In the genomic region with DNA sequence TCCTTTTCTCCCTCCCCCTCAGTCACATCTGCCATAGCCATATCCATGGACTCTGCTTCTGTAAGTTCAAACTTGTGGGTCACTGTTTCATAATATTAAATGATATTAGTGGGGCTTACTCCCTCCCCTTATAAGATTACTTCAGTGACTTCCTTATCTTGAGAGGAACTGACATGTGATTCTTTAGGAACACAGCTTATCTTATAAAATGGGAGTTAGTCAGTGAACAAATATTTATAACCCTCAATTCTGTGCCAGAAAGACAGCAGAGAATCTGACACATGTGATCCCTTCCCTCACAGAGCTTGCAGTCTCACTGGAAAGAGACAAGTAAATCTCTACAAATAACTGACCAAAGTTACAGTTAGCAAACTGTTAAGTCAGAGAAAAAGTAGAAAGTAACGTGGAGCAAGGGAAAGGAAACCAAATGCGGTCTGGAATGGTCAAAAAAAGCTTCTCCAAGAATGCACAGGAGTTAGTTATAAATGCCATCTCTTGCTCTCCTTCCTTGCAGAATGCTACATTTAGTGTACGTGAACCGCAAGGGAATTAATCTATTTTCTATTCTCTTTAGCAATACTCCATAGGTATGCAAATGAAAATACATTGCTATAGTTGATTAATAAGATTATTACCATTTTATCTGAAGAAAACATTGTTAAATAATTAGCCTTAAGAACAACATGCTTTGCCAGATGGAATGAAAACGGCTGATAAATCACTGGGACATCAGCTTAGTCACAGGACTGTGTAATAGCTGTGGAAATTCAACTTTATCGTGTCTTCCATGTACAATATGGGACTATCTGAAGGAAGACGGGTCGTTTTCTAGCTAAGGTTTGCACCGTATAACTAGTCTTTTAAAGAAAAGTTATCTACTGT, we compare ENCODE assay signal across 12 cellular contexts. TPM values are rescaled to one million over a fixed set of nuclear protein-coding genes. Genes with fewer than 3 reads are reported as not detected.
DNase-seq lines count a peak whose midpoint lies in the region; ATAC-seq and TF ChIP-seq lines count a peak whose summit lies in the region.
"Had no signal": no experiment of that assay in that cellular context is flagged by ENCODE, and none has a peak within 500 bp of the region (broad histone marks: within the 10 kb centered on the region; RNA-seq: fewer than 3 reads in every experiment).

No MANE protein-coding gene starts in this region.

- H3K4me1 ChIP-seq in IMR-90 (ENCODE audit: control insufficient read depth, insufficient read depth, low read length) (no peaks in the 10 kb centered on the region), mesodermal cell (ENCODE audit: control insufficient read depth, insufficient read depth, low read length, poor library complexity, severe bottlenecking) (peaks cover 13% of the 10 kb centered on the region)

- H3K4ac ChIP-seq in IMR-90 (ENCODE audit: low read depth, low read length), result no peak overlapping the region

- no peak overlapping the region for H2AFZ ChIP-seq in IMR-90 (replicated peaks; ENCODE audit: low read length, poor library complexity)

- H3K79me1 ChIP-seq in IMR-90 (ENCODE audit: low read depth in 1 of 2, low read length in 2 of 2), result peaks cover 0 to 14% of the 10 kb centered on the region in 2 experiments; a peak in 1 of 4 replicates

- H3K4me3 ChIP-seq in IMR-90 (ENCODE audit: insufficient read depth, low read depth, low read length) (no peak overlapping the region), mesodermal cell (ENCODE audit: extremely low read depth, insufficient read depth, low read length, poor library complexity, severe bottlenecking) (no peak overlapping the region), lower leg skin (ENCODE audit: low read depth, poor library complexity, severe bottlenecking) (no peak overlapping the region)

- no TSS peak for BruUV-seq in IMR-90 (replicated peaks; lab: Mats Ljungman, UMichigan)

- H4K91ac ChIP-seq in IMR-90 (ENCODE audit: insufficient read depth, low read depth, low read length), result no peak overlapping the region

- H2BK15ac ChIP-seq in IMR-90 (ENCODE audit: low read depth, low read length), result no peak overlapping the region

- no peaks in the 10 kb centered on the region for H3K9me1 ChIP-seq in IMR-90 (ENCODE audit: insufficient read depth, low read length)

- no peak overlapping the region for H3K4me3 Mint-ChIP-seq in activated CD8-positive, alpha-beta T cell treated with anti-CD3 and anti-CD28 coated beads, Interleukin-2, amount 10 ng/mL, durations not matched to agents 7 days and 5 days
- H3K4me3 Mint-ChIP-seq: natural killer cell had no signal

- peaks cover 6% of the 10 kb centered on the region for H3K4me1 Mint-ChIP-seq in activated CD8-positive, alpha-beta T cell treated with anti-CD3 and anti-CD28 coated beads, Interleukin-2, amount 10 ng/mL, durations not matched to agents 7 days and 5 days (ENCODE audit: low read depth)

- H2BK20ac ChIP-seq in IMR-90 (ENCODE audit: low read depth, low read length), result no peak overlapping the region

- no peak overlapping the region for H3K27ac Mint-ChIP-seq in activated CD8-positive, alpha-beta T cell treated with anti-CD3 and anti-CD28 coated beads, Interleukin-2, amount 10 ng/mL, durations not matched to agents 7 days and 5 days
- H3K27ac Mint-ChIP-seq: natural killer cell had no signal

- H4K20me1 ChIP-seq in IMR-90 (ENCODE audit: insufficient read depth, low read length), result no peaks in the 10 kb centered on the region; the same call in 1 of the 2 replicates

- no peak overlapping the region for H3K18ac ChIP-seq in IMR-90 (ENCODE audit: low read depth, low read length)

- CTCF ChIA-PET in IMR-90 (lab: Yijun Ruan, JAX), result interaction anchor here (1.1 kb wide), 1 partner anchor 43 kb away, joined by 3 read pairs; no protein-coding TSS in a partner anchor
- CTCF ChIA-PET in activated CD8-positive, alpha-beta T cell treated with anti-CD3 and anti-CD28 coated beads, Interleukin-2, amount 10 ng/mL, durations not matched to agents 7 days and 5 days (lab: Charles Lee), result no interaction called here

- DNase-seq in A172 (ENCODE audit: low spot score) (peak; percentile 83), IMR-90 (peak; percentile 72), dermis blood vessel endothelial cell (peak; percentile 54), mucosa of gallbladder (ENCODE audit: low spot score) (no peak), lower leg skin (ENCODE audit: low spot score in 2 of 2) (no peak)
- DNase-seq in activated CD8-positive, alpha-beta T cell treated with anti-CD3 and anti-CD28 coated beads, Interleukin-2, amount 10 ng/mL, durations not matched to agents 7 days and 5 days, result no peak
- DNase-seq: activated naive CD4-positive, alpha-beta T cell treated with Interleukin-2 at 50 U/mL for 16 hours; KG1; natural killer cell; NCI-H748 treated with DMSO at 0.1 percent for 48 hours had no signal

- H3K23ac ChIP-seq in IMR-90 (ENCODE audit: low read depth, low read length), result no peak overlapping the region

- H2BK5ac ChIP-seq in IMR-90 (ENCODE audit: low read depth, low read length, poor library complexity, severe bottlenecking), result no peak overlapping the region

- no peak overlapping the region for H3K4me2 ChIP-seq in IMR-90 (ENCODE audit: low read depth, low read length)

- H3K9me3 Mint-ChIP-seq in activated CD8-positive, alpha-beta T cell treated with anti-CD3 and anti-CD28 coated beads, Interleukin-2, amount 10 ng/mL, durations not matched to agents 7 days and 5 days (ENCODE audit: insufficient read depth), result no peaks in the 10 kb centered on the region
- H3K9me3 Mint-ChIP-seq: natural killer cell had no signal

- no peak overlapping the region for H3K9ac ChIP-seq in IMR-90 (ENCODE audit: low read depth, low read length)

- intact Hi-C loops in IMR-90 (cut with micrococcal nuclease) (no loop called here), lower leg skin (cut with DNase I; ENCODE audit: low total_unique reads) (no loop called here)

- H3K27ac ChIP-seq in IMR-90 (ENCODE audit: insufficient read depth, low read length), result no peak overlapping the region
- peak overlapping the region; percentile 72 for H3K27ac ChIP-seq in mesodermal cell (ENCODE audit: low read depth, low read length, severe bottlenecking)

- in situ Hi-C loops in IMR-90 (cut with MboI; ENCODE audit: low sequenced_read_pairs), result no loop called here

- H4K8ac ChIP-seq in IMR-90 (ENCODE audit: low read depth in 2 of 2, low read length in 2 of 2), result no peak overlapping the region

- H3K36me3 ChIP-seq in IMR-90 (ENCODE audit: control insufficient read depth, insufficient read depth, low read length), result no peaks in the 10 kb centered on the region
- H3K36me3 ChIP-seq in mesodermal cell (ENCODE audit: control insufficient read depth, insufficient read depth, low read length), result no peaks in the 10 kb centered on the region

- H3K9me3 ChIP-seq in IMR-90 (ENCODE audit: control insufficient read depth, insufficient read depth, low read length) (no peaks in the 10 kb centered on the region), mesodermal cell (ENCODE audit: control insufficient read depth, low read length) (no peaks in the 10 kb centered on the region)

- no peak overlapping the region for H2AK9ac ChIP-seq in IMR-90 (replicated peaks; ENCODE audit: low read depth, low read length, poor library complexity)

- dilution Hi-C loops in IMR-90 (cut with HindIII; ENCODE audit: low sequenced_read_pairs, unreplicated experiment), result no loop called here

- TF ChIP-seq CTCF in IMR-90 (conservative IDR thresholded peaks at IDR 0.05; ENCODE audit: low read depth, low read length) (no peak), lower leg skin (IDR thresholded peaks at IDR 0.05) (no peak)

- no peak overlapping the region for H3K14ac ChIP-seq in IMR-90 (replicated peaks; ENCODE audit: low read depth, low read length)

- no peak overlapping the region for H3K56ac ChIP-seq in IMR-90 (ENCODE audit: extremely low read depth, insufficient read depth, low read length)

- no peaks in the 10 kb centered on the region for H3K27me3 ChIP-seq in IMR-90 (ENCODE audit: control insufficient read depth, insufficient read depth, low read length)

- H4K5ac ChIP-seq in IMR-90 (ENCODE audit: low read depth, low read length), result no peak overlapping the region

- H2AK5ac ChIP-seq in IMR-90 (ENCODE audit: low read depth, low read length), result no peak overlapping the region

- H3K36me3 Mint-ChIP-seq in activated CD8-positive, alpha-beta T cell treated with anti-CD3 and anti-CD28 coated beads, Interleukin-2, amount 10 ng/mL, durations not matched to agents 7 days and 5 days (ENCODE audit: low read depth), result no peaks in the 10 kb centered on the region
- H3K36me3 Mint-ChIP-seq: natural killer cell had no signal

- ATAC-seq in IMR-90 (ENCODE audit: low read depth) (peak; percentile 76), GM19023 (IDR thresholded peaks at IDR 0.05; ENCODE audit: unreplicated experiment) (no peak)
- ATAC-seq in activated CD8-positive, alpha-beta T cell treated with anti-CD3 and anti-CD28 coated beads, Interleukin-2, amount 10 ng/mL, durations not matched to agents 7 days and 5 days, result no peak
- ATAC-seq: natural killer cell had no signal

- POLR2A ChIA-PET in IMR-90 (lab: Charles Lee; ENCODE audit: unreplicated experiment), result interaction anchor here (0.6 kb wide), 1 partner anchor 18 kb away, joined by 5 read pairs; no protein-coding TSS in a partner anchor
- POLR2A ChIA-PET in activated CD8-positive, alpha-beta T cell treated with anti-CD3 and anti-CD28 coated beads, Interleukin-2, amount 10 ng/mL, durations not matched to agents 7 days and 5 days (lab: Charles Lee), result no interaction called here

- no peak overlapping the region for H2BK120ac ChIP-seq in IMR-90 (ENCODE audit: low read depth, low read length)

- no CpG with 5 or more reads among the region's 9 CpGs for WGBS in IMR-90 (ENCODE audit: extremely low coverage in 2 of 2, insufficient read length in 1 of 2), 2 experiments
- 92 to 95% methylated on average over 4 to 6 of the region's 9 CpGs for WGBS in mesodermal cell (ENCODE audit: insufficient coverage in 2 of 2), 2 experiments
- WGBS in lower leg skin, 2 donors, result 43 to 44% methylated on average over 9 of the region's 9 CpGs

- TF ChIP-seq RAD21 in IMR-90 (IDR thresholded peaks at IDR 0.05; ENCODE audit: low read length), result no peak

- TF ChIP-seq POLR2A in IMR-90 (IDR thresholded peaks at IDR 0.05; ENCODE audit: low read depth, low read length) (no peak), lower leg skin (IDR thresholded peaks at IDR 0.05) (no peak)

- H3K27me3 Mint-ChIP-seq in activated CD8-positive, alpha-beta T cell treated with anti-CD3 and anti-CD28 coated beads, Interleukin-2, amount 10 ng/mL, durations not matched to agents 7 days and 5 days (ENCODE audit: low read depth), result peaks cover 14% of the 10 kb centered on the region

RNA-seq across cellular contexts. Expression of a gene that starts 29.0 kb away (rescaled TPM):
- 29.4 and 50.3 TPM in 2 replicates for total RNA-seq in A172 (2014; rRNA removed; shearing (Covaris generic))
- 37.5 and 57.5 TPM in 2 replicates for total RNA-seq in IMR-90 (2012; rRNA removed)
- 13.4 and 16.5 TPM in 2 replicates for polyA plus RNA-seq in IMR-90 (2012; rRNA removed)
- 5.0 and 14.9 TPM in 2 replicates for polyA plus RNA-seq in IMR-90 (2012; cell fraction: cytosol; rRNA removed)
- 10.2 and 11.3 TPM in 2 replicates for polyA plus RNA-seq in IMR-90 (2012; cell fraction: nucleus; rRNA removed; ENCODE audit: low replicate concordance)
- 66.9 and 106 TPM in 2 replicates for total RNA-seq in dermis blood vessel endothelial cell
- polyA plus RNA-seq in mesodermal cell (2013, experiment 1 of 2), result 4.0 TPM
- 4.1 TPM for polyA plus RNA-seq in mesodermal cell (2013, experiment 2 of 2)
- total RNA-seq in activated CD8-positive, alpha-beta T cell treated with anti-CD3 and anti-CD28 coated beads, Interleukin-2, amount 10 ng/mL, durations not matched to agents 7 days and 5 days, result not detected
- 76.1 TPM for total RNA-seq in mucosa of gallbladder
- 10 to 100 TPM; 38.7 to 81.5 (median 55.9) TPM for total RNA-seq in lower leg skin

Comparison
In these comparisons a context has a peak if more than half of its experiments do, and no peak if none do; other contexts are left out.
1. DNase-seq: peak in A172 (single experiment), IMR-90 (single experiment) and dermis blood vessel endothelial cell (single experiment); none in activated CD8-positive, alpha-beta T cell treated with anti-CD3 and anti-CD28 coated beads, Interleukin-2, amount 10 ng/mL, durations not matched to agents 7 days and 5 days (single experiment), mucosa of gallbladder (single experiment) and lower leg skin (0 of 2).
2. RNA of a gene that starts 29.0 kb away (total RNA-seq): 76.1 TPM in mucosa of gallbladder (single experiment), 66.9 to 106 TPM in dermis blood vessel endothelial cell, 38.7 to 81.5 TPM in lower leg skin, 37.5 to 57.5 TPM in IMR-90 and 29.4 to 50.3 TPM in A172; not detected in activated CD8-positive, alpha-beta T cell treated with anti-CD3 and anti-CD28 coated beads, Interleukin-2, amount 10 ng/mL, durations not matched to agents 7 days and 5 days; every median in the first group is over 10 times any median in the second.